9 cellular contexts compared by ENCODE assay signal in genomic region chr3:27533718-27534578, GRCh38. TPM values are rescaled to one million over a fixed set of nuclear protein-coding genes. Genes with fewer than 3 reads are reported as not detected.
DNase-seq lines count a peak whose midpoint lies in the region; ATAC-seq and TF ChIP-seq lines count a peak whose summit lies in the region.
"Had no signal": no experiment of that assay in that cellular context is flagged by ENCODE, and none has a peak within 500 bp of the region (broad histone marks: within the 10 kb centered on the region; RNA-seq: fewer than 3 reads in every experiment).

No MANE protein-coding gene starts in this region.

- TF ChIP-seq POLR2A in testis (IDR thresholded peaks at IDR 0.05) = no peak

- TF ChIP-seq CTCF in epithelial cell of proximal tubule (conservative IDR thresholded peaks at IDR 0.05; ENCODE audit: low read depth, low read length) (peak; percentile 64), testis (IDR thresholded peaks at IDR 0.05) (no peak)

- intact Hi-C loops in testis (cut with DNase I; ENCODE audit: low total_unique reads) = no loop called here

- DNase-seq in activated CD4-positive, alpha-beta T cell treated with anti-CD3 and anti-CD28 coated beads, Interleukin-2, amount 50 U/mL, for 48 hours = peak; percentile 23 to 46
- DNase-seq in epithelial cell of proximal tubule (ENCODE audit: low read depth) (peak; percentile 94), ureter (ENCODE audit: low spot score) (peak; percentile 60), testis (no peak)

- H3K9me3 ChIP-seq in BLaER1 (no peaks in the 10 kb centered on the region; the same call in 1 of the 2 replicates), HUES64 (ENCODE audit: insufficient read depth, low read depth, low read length) (no peaks in the 10 kb centered on the region), muscle layer of duodenum (ENCODE audit: control insufficient read depth in 1 of 2, low read length in 2 of 2) (no peaks in the 10 kb centered on the region), testis (no peaks in the 10 kb centered on the region)

- WGBS in HUES64 = 8% methylated on average over 10 of the region's 10 CpGs
- 63 to 73% methylated on average over 10 of the region's 10 CpGs for WGBS in testis, 2 donors

- H3K27ac ChIP-seq in BLaER1 = peak overlapping the region; percentile 59
- peak overlapping the region; percentile 93 for H3K27ac ChIP-seq in HUES64 (ENCODE audit: low read depth, low read length)
- peak overlapping the region; percentile 12 for H3K27ac ChIP-seq in muscle layer of duodenum (ENCODE audit: low read length)
- no peak overlapping the region for H3K27ac ChIP-seq in testis
- H3K27ac ChIP-seq: SK-N-MC had no signal

- no peaks in the 10 kb centered on the region for H4K20me1 ChIP-seq in BLaER1

- H3K4me2 ChIP-seq in BLaER1 = peak overlapping the region; percentile 70

- no peaks in the 10 kb centered on the region for H3K27me3 ChIP-seq in BLaER1
- no peaks in the 10 kb centered on the region; the same call in 1 of the 2 replicates for H3K27me3 ChIP-seq in HUES64 (ENCODE audit: insufficient read depth, low read length)
- H3K27me3 ChIP-seq in muscle layer of duodenum (ENCODE audit: low read depth, low read length) = no peaks in the 10 kb centered on the region
- H3K27me3 ChIP-seq in testis = no peaks in the 10 kb centered on the region

- H3K4me3 ChIP-seq in BLaER1 = no peak overlapping the region
- 0 out of 2 replicates have a peak overlapping the region, but pooled peaks have one; percentile 21 for H3K4me3 ChIP-seq in HUES64 (ENCODE audit: low read length)
- no peak overlapping the region for H3K4me3 ChIP-seq in epithelial cell of proximal tubule (ENCODE audit: low read depth, low read length)
- no peak overlapping the region for H3K4me3 ChIP-seq in muscle layer of duodenum (ENCODE audit: low read depth in 1 of 2, low read length in 2 of 2)
- no peak overlapping the region for H3K4me3 ChIP-seq in testis
- H3K4me3 ChIP-seq: SK-N-MC had no signal

- H3K9ac ChIP-seq in BLaER1 (no peak overlapping the region), HUES64 (ENCODE audit: low read depth, low read length) (peak overlapping the region; percentile 38; the same call in 1 of the 2 replicates)

- peaks cover 23% of the 10 kb centered on the region for H3K4me1 ChIP-seq in BLaER1
- H3K4me1 ChIP-seq in HUES64 (ENCODE audit: insufficient read depth, low read length) = peaks cover 50% of the 10 kb centered on the region
- H3K4me1 ChIP-seq in muscle layer of duodenum (ENCODE audit: control insufficient read depth in 1 of 2, insufficient read depth in 2 of 2, low read length in 2 of 2) = peaks cover 4 to 15% of the 10 kb centered on the region in 2 donors
- H3K4me1 ChIP-seq in testis = peaks cover 7% of the 10 kb centered on the region

- ATAC-seq in GM19395 (IDR thresholded peaks at IDR 0.05; ENCODE audit: unreplicated experiment) = peak; percentile 66

- H3K36me3 ChIP-seq in BLaER1 = no peaks in the 10 kb centered on the region
- no peaks in the 10 kb centered on the region for H3K36me3 ChIP-seq in HUES64 (ENCODE audit: insufficient read depth, low read length)
- H3K36me3 ChIP-seq in muscle layer of duodenum (ENCODE audit: control insufficient read depth in 1 of 2, insufficient read depth in 2 of 2, low read length in 2 of 2) = peaks cover 0 to 3% of the 10 kb centered on the region in 2 donors
- H3K36me3 ChIP-seq in testis (ENCODE audit: low read depth, missing control alignments) = no peaks in the 10 kb centered on the region

RNA-seq across cellular contexts. Expression of gene SLC4A7, which starts 49.8 kb away (rescaled TPM):
- polyA plus RNA-seq in HUES64 (2013, experiment 1 of 2) = 27.7 TPM
- 35.9 TPM for polyA plus RNA-seq in HUES64 (2013, experiment 2 of 2)
- total RNA-seq in epithelial cell of proximal tubule (36.0 and 74.0 TPM in 2 replicates), ureter (45.1 TPM), testis (10 to 100 TPM; 43.2 to 46.6 TPM)
- 17.7 TPM for polyA plus RNA-seq in testis (ENCODE audit: insufficient read depth, low read depth, low replicate concordance)

Comparison
In these comparisons a context has a peak if more than half of its experiments do, and no peak if none do; other contexts are left out.
1. H3K27ac ChIP-seq: peak in BLaER1 (single experiment), HUES64 (single experiment) and muscle layer of duodenum (single experiment); none in testis (0 of 2).